4 cellular contexts compared by ENCODE assay signal in the genomic region with DNA sequence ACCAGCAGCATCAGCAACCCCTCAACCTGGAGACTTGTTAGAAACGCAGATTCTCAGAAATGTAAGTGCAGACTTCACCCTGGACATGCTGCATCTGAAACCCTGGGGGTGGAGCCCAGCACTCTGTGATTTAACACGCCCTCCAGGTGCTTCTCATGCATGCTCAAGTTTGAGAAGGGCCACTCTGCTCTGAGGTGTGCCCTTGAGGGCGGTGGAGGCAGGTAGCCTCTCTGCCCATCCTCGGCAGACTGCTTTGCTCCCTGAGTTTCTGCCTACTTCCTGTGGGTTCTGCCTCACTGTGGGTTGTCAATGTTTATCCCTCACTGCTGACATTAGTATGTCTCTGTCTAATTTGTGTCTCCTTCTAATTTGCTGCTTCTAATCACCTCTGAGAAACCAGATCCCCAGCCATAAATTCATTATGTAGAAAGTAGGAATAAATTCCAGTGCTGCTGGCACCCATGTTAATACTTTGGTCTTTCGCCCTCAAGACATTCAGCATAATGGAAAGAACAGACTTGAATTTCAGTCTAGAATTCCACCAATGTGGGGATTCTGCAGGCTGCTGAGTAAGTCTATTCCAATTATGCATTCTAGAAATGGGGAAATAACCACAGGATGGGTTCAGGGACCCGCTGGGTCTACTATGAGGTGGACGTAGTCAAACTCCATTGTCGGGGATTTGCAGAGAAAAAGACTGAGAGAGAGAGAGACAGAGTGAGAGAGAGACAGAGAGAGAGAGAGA.
TF ChIP-seq lines count a peak whose summit lies in the region.

No MANE protein-coding gene starts in this region.

TF ChIP-seq in SK-N-SH, 30 proteins besides CTCF, POLR2A, EP300 and RAD21:
- TF ChIP-seq TCF12 (IDR thresholded peaks at IDR 0.05) (no peak), RCOR1 (IDR thresholded peaks at IDR 0.05; ENCODE audit: low read length) (no peak), FOSL2 (IDR thresholded peaks at IDR 0.05; ENCODE audit: borderline replicate concordance, low read depth) (no peak), MXI1 (IDR thresholded peaks at IDR 0.05; ENCODE audit: low read depth, low read length) (no peak), NRF1 (IDR thresholded peaks at IDR 0.05; ENCODE audit: low read depth, low read length) (no peak), FOXJ3 (CRISPR knock-in tag; IDR thresholded peaks at IDR 0.05) (no peak)
- TF ChIP-seq, protein P1, sequence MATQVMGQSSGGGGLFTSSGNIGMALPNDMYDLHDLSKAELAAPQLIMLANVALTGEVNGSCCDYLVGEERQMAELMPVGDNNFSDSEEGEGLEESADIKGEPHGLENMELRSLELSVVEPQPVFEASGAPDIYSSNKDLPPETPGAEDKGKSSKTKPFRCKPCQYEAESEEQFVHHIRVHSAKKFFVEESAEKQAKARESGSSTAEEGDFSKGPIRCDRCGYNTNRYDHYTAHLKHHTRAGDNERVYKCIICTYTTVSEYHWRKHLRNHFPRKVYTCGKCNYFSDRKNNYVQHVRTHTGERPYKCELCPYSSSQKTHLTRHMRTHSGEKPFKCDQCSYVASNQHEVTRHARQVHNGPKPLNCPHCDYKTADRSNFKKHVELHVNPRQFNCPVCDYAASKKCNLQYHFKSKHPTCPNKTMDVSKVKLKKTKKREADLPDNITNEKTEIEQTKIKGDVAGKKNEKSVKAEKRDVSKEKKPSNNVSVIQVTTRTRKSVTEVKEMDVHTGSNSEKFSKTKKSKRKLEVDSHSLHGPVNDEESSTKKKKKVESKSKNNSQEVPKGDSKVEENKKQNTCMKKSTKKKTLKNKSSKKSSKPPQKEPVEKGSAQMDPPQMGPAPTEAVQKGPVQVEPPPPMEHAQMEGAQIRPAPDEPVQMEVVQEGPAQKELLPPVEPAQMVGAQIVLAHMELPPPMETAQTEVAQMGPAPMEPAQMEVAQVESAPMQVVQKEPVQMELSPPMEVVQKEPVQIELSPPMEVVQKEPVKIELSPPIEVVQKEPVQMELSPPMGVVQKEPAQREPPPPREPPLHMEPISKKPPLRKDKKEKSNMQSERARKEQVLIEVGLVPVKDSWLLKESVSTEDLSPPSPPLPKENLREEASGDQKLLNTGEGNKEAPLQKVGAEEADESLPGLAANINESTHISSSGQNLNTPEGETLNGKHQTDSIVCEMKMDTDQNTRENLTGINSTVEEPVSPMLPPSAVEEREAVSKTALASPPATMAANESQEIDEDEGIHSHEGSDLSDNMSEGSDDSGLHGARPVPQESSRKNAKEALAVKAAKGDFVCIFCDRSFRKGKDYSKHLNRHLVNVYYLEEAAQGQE (IDR thresholded peaks at IDR 0.05; ENCODE audit: low read depth, low read length) = no peak
- TF ChIP-seq, protein P2, sequence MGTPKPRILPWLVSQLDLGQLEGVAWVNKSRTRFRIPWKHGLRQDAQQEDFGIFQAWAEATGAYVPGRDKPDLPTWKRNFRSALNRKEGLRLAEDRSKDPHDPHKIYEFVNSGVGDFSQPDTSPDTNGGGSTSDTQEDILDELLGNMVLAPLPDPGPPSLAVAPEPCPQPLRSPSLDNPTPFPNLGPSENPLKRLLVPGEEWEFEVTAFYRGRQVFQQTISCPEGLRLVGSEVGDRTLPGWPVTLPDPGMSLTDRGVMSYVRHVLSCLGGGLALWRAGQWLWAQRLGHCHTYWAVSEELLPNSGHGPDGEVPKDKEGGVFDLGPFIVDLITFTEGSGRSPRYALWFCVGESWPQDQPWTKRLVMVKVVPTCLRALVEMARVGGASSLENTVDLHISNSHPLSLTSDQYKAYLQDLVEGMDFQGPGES (IDR thresholded peaks at IDR 0.05; ENCODE audit: low read depth, low read length) = no peak
TF ChIP-seq in SK-N-SH: peak in this region for 0.

TF ChIP-seq in SK-N-SH treated with all-trans-retinoic acid at 6 μM for 48 hours, 23 proteins besides CTCF, POLR2A, EP300 and RAD21 (continues in another document):
- TF ChIP-seq GLIS3 (CRISPR knock-in tag; IDR thresholded peaks at IDR 0.05) (no peak), ESRRG (CRISPR knock-in tag; IDR thresholded peaks at IDR 0.05) (no peak), SNAI2 (CRISPR knock-in tag; IDR thresholded peaks at IDR 0.05) (no peak), ZNF70 (CRISPR knock-in tag; IDR thresholded peaks at IDR 0.05) (no peak), OSR1 (CRISPR knock-in tag; IDR thresholded peaks at IDR 0.05) (no peak), CSDC2 (CRISPR knock-in tag; IDR thresholded peaks at IDR 0.05) (no peak), ZNF8 (CRISPR knock-in tag; IDR thresholded peaks at IDR 0.05) (no peak), RARB (CRISPR knock-in tag; IDR thresholded peaks at IDR 0.05) (no peak), ZFP3 (CRISPR knock-in tag; IDR thresholded peaks at IDR 0.05) (no peak), ZC3H10 (CRISPR knock-in tag; IDR thresholded peaks at IDR 0.05) (no peak), ZFP30 (CRISPR knock-in tag; IDR thresholded peaks at IDR 0.05) (no peak)
- TF ChIP-seq, protein P3, sequence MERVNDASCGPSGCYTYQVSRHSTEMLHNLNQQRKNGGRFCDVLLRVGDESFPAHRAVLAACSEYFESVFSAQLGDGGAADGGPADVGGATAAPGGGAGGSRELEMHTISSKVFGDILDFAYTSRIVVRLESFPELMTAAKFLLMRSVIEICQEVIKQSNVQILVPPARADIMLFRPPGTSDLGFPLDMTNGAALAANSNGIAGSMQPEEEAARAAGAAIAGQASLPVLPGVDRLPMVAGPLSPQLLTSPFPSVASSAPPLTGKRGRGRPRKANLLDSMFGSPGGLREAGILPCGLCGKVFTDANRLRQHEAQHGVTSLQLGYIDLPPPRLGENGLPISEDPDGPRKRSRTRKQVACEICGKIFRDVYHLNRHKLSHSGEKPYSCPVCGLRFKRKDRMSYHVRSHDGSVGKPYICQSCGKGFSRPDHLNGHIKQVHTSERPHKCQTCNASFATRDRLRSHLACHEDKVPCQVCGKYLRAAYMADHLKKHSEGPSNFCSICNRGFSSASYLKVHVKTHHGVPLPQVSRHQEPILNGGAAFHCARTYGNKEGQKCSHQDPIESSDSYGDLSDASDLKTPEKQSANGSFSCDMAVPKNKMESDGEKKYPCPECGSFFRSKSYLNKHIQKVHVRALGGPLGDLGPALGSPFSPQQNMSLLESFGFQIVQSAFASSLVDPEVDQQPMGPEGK (CRISPR knock-in tag; IDR thresholded peaks at IDR 0.05; ENCODE audit: borderline replicate concordance) = no peak
- TF ChIP-seq, protein P4, sequence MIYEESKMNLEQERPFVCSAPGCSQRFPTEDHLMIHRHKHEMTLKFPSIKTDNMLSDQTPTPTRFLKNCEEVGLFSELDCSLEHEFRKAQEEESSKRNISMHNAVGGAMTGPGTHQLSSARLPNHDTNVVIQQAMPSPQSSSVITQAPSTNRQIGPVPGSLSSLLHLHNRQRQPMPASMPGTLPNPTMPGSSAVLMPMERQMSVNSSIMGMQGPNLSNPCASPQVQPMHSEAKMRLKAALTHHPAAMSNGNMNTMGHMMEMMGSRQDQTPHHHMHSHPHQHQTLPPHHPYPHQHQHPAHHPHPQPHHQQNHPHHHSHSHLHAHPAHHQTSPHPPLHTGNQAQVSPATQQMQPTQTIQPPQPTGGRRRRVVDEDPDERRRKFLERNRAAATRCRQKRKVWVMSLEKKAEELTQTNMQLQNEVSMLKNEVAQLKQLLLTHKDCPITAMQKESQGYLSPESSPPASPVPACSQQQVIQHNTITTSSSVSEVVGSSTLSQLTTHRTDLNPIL (CRISPR knock-in tag; IDR thresholded peaks at IDR 0.05; ENCODE audit: low read depth) = no peak

TF ChIP-seq in HEK293, 187 proteins besides CTCF, POLR2A, EP300 and RAD21:
- peak; percentile 77 for TF ChIP-seq ZNF596 (tag by site-specific recombination; IDR thresholded peaks at IDR 0.05)
- TF ChIP-seq ZBTB20 (tag by site-specific recombination; IDR thresholded peaks at IDR 0.05) = no peak
- no peak for TF ChIP-seq KLF10 (tag by site-specific recombination; IDR thresholded peaks at IDR 0.05)

TF ChIP-seq in H1, 55 proteins besides CTCF, POLR2A, EP300 and RAD21:
- TF ChIP-seq CHD2 (IDR thresholded peaks at IDR 0.05; ENCODE audit: low read length) = no peak
